Comparison of ENCODE assay signal across 12 cellular contexts in genomic region chr22:26446808-26447515, GRCh38.
"Had no signal": no experiment of that assay in that cellular context is flagged by ENCODE, and none has a peak within 500 bp of the region (broad histone marks: within the 10 kb centered on the region; RNA-seq: fewer than 3 reads in every experiment).

No MANE protein-coding gene starts in this region.

- H3K9me3 ChIP-seq: colonic mucosa, esophagus muscularis mucosa, psoas muscle, transverse colon had no signal

- H3K27me3 ChIP-seq: colonic mucosa, esophagus muscularis mucosa, transverse colon had no signal

- H3K4me1 ChIP-seq: colonic mucosa, psoas muscle, transverse colon had no signal

- H3K36me3 ChIP-seq: colonic mucosa, transverse colon had no signal

- DNase-seq: activated CD4-positive, alpha-beta T cell treated with anti-CD3 and anti-CD28 coated beads for 4 hours; activated CD8-positive, alpha-beta memory T cell treated with anti-CD3 and anti-CD28 coated beads, Interleukin-2, amount 50 U/mL, for 4 hours; activated CD8-positive, alpha-beta T cell treated with anti-CD3 and anti-CD28 coated beads, Interleukin-2, amount 10 ng/mL, durations not matched to agents 7 days and 5 days; activated naive CD4-positive, alpha-beta T cell; colonic mucosa; kidney glomerular epithelial cell; left ventricle myocardium superior; mesenchymal stem cell; psoas muscle; stimulated activated CD4-positive, alpha-beta T cell treated with anti-CD3 and anti-CD28 coated beads, Interleukin-1b, Interleukin-23, amount 100 ng/mL, for 48 hours; transverse colon had no signal

- H3K4me3 ChIP-seq: colonic mucosa, esophagus muscularis mucosa, psoas muscle, transverse colon had no signal

- H3K27ac ChIP-seq: colonic mucosa, psoas muscle had no signal
